1 cellular context compared by ENCODE assay signal in genomic region chr9:99192786-99193465, GRCh38.
TF ChIP-seq lines count a peak whose summit lies in the region.

No MANE protein-coding gene starts in this region.

TF ChIP-seq in H1, 55 proteins besides CTCF, POLR2A, EP300 and RAD21:
- no peak for TF ChIP-seq KDM1A (IDR thresholded peaks at IDR 0.05; ENCODE audit: borderline replicate concordance, low read length)
- no peak for TF ChIP-seq CBX8 (IDR thresholded peaks at IDR 0.05; ENCODE audit: borderline replicate concordance, low read depth, low read length)
- no peak for TF ChIP-seq CEBPB (IDR thresholded peaks at IDR 0.05; ENCODE audit: low read depth, low read length)
- no peak for TF ChIP-seq SP2 (IDR thresholded peaks at IDR 0.05; ENCODE audit: low read length)
- TF ChIP-seq ATF3 (IDR thresholded peaks at IDR 0.05; ENCODE audit: insufficient read depth, low read depth, low read length) = no peak
- TF ChIP-seq MAFK (IDR thresholded peaks at IDR 0.05; ENCODE audit: low read depth, low read length) = no peak
- no peak for TF ChIP-seq TAF7 (optimal IDR thresholded peaks at IDR 0.05; ENCODE audit: borderline replicate concordance, low read depth, low read length)
- TF ChIP-seq TAF1 (IDR thresholded peaks at IDR 0.05; ENCODE audit: low read depth, low read length) = no peak
- no peak for TF ChIP-seq NRF1 (IDR thresholded peaks at IDR 0.05; ENCODE audit: low read depth, low read length)
